10 cellular contexts compared by ENCODE assay signal in genomic region chr18:51135795-51136194, GRCh38.
DNase-seq lines count a peak whose midpoint lies in the region; ATAC-seq and TF ChIP-seq lines count a peak whose summit lies in the region.
"Had no signal": no experiment of that assay in that cellular context is flagged by ENCODE, and none has a peak within 500 bp of the region (broad histone marks: within the 10 kb centered on the region; RNA-seq: fewer than 3 reads in every experiment).

No MANE protein-coding gene starts in this region.

- H3K9me3 Mint-ChIP-seq in neural crest cell, result no peaks in the 10 kb centered on the region
- H3K9me3 Mint-ChIP-seq: immature natural killer cell; T-helper 2 cell treated with Interferon-gamma antibody and Interleukin-4, amounts not matched to agents 5 μg/mL and 100 μg/mL, for 36 hours had no signal

- intact Hi-C loops in head of caudate nucleus (cut with DNase I), result no loop called here

- no peaks in the 10 kb centered on the region for H3K4me1 Mint-ChIP-seq in neural crest cell

- H3K27me3 Mint-ChIP-seq in neural crest cell (ENCODE audit: low read depth), result no peaks in the 10 kb centered on the region

- H3K36me3 Mint-ChIP-seq in neural crest cell (ENCODE audit: low read depth), result no peaks in the 10 kb centered on the region

- TF ChIP-seq CTCF in neural crest cell (conservative IDR thresholded peaks at IDR 0.05), result peak; percentile 49

- ATAC-seq in GM21576 (IDR thresholded peaks at IDR 0.05; ENCODE audit: unreplicated experiment), result peak; percentile 63
- ATAC-seq in SK-N-SH treated with all-trans-retinoic acid at 6 μM for 48 hours, result peak; percentile 71
- ATAC-seq in esophagus mucosa, result no peak
- ATAC-seq in HG02610 (IDR thresholded peaks at IDR 0.05; ENCODE audit: unreplicated experiment), result no peak

- no peak overlapping the region for H3K4me3 Mint-ChIP-seq in neural crest cell
- H3K4me3 Mint-ChIP-seq: immature natural killer cell; T-helper 2 cell treated with Interferon-gamma antibody and Interleukin-4, amounts not matched to agents 5 μg/mL and 100 μg/mL, for 36 hours had no signal

- DNase-seq in NCI-H1436 (lab: John Stamatoyannopoulos, UW), result peak; percentile 8
- DNase-seq in NCI-H1436 treated with DMSO at 0.1 percent for 48 hours (lab: John Stamatoyannopoulos, UW), result no peak
- DNase-seq in neural crest cell (ENCODE audit: low read depth, low spot score), result no peak
- no peak for DNase-seq in head of caudate nucleus

- no peak overlapping the region for H3K27ac Mint-ChIP-seq in neural crest cell (ENCODE audit: unreplicated experiment)
- H3K27ac Mint-ChIP-seq: T-helper 2 cell treated with Interferon-gamma antibody and Interleukin-4, amounts not matched to agents 5 μg/mL and 100 μg/mL, for 36 hours had no signal

TF ChIP-seq in SK-N-SH treated with all-trans-retinoic acid at 6 μM for 48 hours, 23 proteins besides CTCF, POLR2A, EP300 and RAD21:
- TF ChIP-seq SNAI2 (CRISPR knock-in tag; IDR thresholded peaks at IDR 0.05) (no peak), ZC3H10 (CRISPR knock-in tag; IDR thresholded peaks at IDR 0.05) (no peak), TSHZ2 (CRISPR knock-in tag; IDR thresholded peaks at IDR 0.05) (no peak), PATZ1 (CRISPR knock-in tag; IDR thresholded peaks at IDR 0.05; ENCODE audit: borderline replicate concordance) (no peak), ZFP30 (CRISPR knock-in tag; IDR thresholded peaks at IDR 0.05) (no peak), ZNF70 (CRISPR knock-in tag; IDR thresholded peaks at IDR 0.05) (no peak), TOX (CRISPR knock-in tag; IDR thresholded peaks at IDR 0.05; ENCODE audit: borderline replicate concordance) (no peak), ARNTL (CRISPR knock-in tag; IDR thresholded peaks at IDR 0.05; ENCODE audit: borderline replicate concordance, low read depth) (no peak), ISL1 (CRISPR knock-in tag; IDR thresholded peaks at IDR 0.05) (no peak), CSDC2 (CRISPR knock-in tag; IDR thresholded peaks at IDR 0.05) (no peak), GLIS3 (CRISPR knock-in tag; IDR thresholded peaks at IDR 0.05) (no peak), ZNF8 (CRISPR knock-in tag; IDR thresholded peaks at IDR 0.05) (no peak), ZFP3 (CRISPR knock-in tag; IDR thresholded peaks at IDR 0.05) (no peak), ZNF565 (CRISPR knock-in tag; conservative IDR thresholded peaks at IDR 0.05; ENCODE audit: low read depth) (no peak), PPARA (CRISPR knock-in tag; IDR thresholded peaks at IDR 0.05; ENCODE audit: borderline replicate concordance) (no peak), RARB (CRISPR knock-in tag; IDR thresholded peaks at IDR 0.05) (no peak)
- TF ChIP-seq, protein P1, sequence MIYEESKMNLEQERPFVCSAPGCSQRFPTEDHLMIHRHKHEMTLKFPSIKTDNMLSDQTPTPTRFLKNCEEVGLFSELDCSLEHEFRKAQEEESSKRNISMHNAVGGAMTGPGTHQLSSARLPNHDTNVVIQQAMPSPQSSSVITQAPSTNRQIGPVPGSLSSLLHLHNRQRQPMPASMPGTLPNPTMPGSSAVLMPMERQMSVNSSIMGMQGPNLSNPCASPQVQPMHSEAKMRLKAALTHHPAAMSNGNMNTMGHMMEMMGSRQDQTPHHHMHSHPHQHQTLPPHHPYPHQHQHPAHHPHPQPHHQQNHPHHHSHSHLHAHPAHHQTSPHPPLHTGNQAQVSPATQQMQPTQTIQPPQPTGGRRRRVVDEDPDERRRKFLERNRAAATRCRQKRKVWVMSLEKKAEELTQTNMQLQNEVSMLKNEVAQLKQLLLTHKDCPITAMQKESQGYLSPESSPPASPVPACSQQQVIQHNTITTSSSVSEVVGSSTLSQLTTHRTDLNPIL (CRISPR knock-in tag; IDR thresholded peaks at IDR 0.05; ENCODE audit: low read depth), result no peak
- TF ChIP-seq, protein P2, sequence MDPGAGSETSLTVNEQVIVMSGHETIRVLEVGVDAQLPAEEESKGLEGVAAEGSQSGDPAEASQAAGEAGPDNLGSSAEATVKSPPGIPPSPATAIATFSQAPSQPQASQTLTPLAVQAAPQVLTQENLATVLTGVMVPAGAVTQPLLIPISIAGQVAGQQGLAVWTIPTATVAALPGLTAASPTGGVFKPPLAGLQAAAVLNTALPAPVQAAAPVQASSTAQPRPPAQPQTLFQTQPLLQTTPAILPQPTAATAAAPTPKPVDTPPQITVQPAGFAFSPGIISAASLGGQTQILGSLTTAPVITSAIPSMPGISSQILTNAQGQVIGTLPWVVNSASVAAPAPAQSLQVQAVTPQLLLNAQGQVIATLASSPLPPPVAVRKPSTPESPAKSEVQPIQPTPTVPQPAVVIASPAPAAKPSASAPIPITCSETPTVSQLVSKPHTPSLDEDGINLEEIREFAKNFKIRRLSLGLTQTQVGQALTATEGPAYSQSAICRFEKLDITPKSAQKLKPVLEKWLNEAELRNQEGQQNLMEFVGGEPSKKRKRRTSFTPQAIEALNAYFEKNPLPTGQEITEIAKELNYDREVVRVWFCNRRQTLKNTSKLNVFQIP (CRISPR knock-in tag; IDR thresholded peaks at IDR 0.05; ENCODE audit: borderline replicate concordance, low read depth), result no peak
TF ChIP-seq in SK-N-SH treated with all-trans-retinoic acid at 6 μM for 48 hours: peak in this region for 0.

Comparison
In these comparisons a context has a peak if more than half of its experiments do, and no peak if none do; other contexts are left out.
1. ATAC-seq: peak in GM21576 (single experiment) and SK-N-SH treated with all-trans-retinoic acid at 6 μM for 48 hours (single experiment); none in esophagus mucosa (single experiment) and HG02610 (single experiment).